In genomic region chr2:12613137-12613912, GRCh38 we compare ENCODE assay signal across 1 cellular context.
TF ChIP-seq lines count a peak whose summit lies in the region.

No MANE protein-coding gene starts in this region.

TF ChIP-seq in GM12878, 131 proteins besides CTCF, POLR2A, EP300 and RAD21 (continued from another document):
- TF ChIP-seq BCLAF1 (IDR thresholded peaks at IDR 0.05): no peak
- no peak for TF ChIP-seq MTA3 (IDR thresholded peaks at IDR 0.05; ENCODE audit: borderline replicate concordance, low read length)
- no peak for TF ChIP-seq SUZ12 (IDR thresholded peaks at IDR 0.05; ENCODE audit: unreplicated experiment)
- TF ChIP-seq PRDM15 (CRISPR knock-in tag; IDR thresholded peaks at IDR 0.05): no peak
- TF ChIP-seq HDAC2 (IDR thresholded peaks at IDR 0.05): no peak
- no peak for TF ChIP-seq SMARCA5 (IDR thresholded peaks at IDR 0.05)
- TF ChIP-seq SP1 (IDR thresholded peaks at IDR 0.05; ENCODE audit: low read depth, low read length): no peak
- TF ChIP-seq ZBTB33 (IDR thresholded peaks at IDR 0.05): no peak
- no peak for TF ChIP-seq CEBPZ (IDR thresholded peaks at IDR 0.05; ENCODE audit: low read depth, low read length)
- TF ChIP-seq ZNF622 (IDR thresholded peaks at IDR 0.05): no peak
- no peak for TF ChIP-seq YY1 (IDR thresholded peaks at IDR 0.05; ENCODE audit: low read depth, low read length)
